1 cellular context compared by ENCODE assay signal in the genomic region with DNA sequence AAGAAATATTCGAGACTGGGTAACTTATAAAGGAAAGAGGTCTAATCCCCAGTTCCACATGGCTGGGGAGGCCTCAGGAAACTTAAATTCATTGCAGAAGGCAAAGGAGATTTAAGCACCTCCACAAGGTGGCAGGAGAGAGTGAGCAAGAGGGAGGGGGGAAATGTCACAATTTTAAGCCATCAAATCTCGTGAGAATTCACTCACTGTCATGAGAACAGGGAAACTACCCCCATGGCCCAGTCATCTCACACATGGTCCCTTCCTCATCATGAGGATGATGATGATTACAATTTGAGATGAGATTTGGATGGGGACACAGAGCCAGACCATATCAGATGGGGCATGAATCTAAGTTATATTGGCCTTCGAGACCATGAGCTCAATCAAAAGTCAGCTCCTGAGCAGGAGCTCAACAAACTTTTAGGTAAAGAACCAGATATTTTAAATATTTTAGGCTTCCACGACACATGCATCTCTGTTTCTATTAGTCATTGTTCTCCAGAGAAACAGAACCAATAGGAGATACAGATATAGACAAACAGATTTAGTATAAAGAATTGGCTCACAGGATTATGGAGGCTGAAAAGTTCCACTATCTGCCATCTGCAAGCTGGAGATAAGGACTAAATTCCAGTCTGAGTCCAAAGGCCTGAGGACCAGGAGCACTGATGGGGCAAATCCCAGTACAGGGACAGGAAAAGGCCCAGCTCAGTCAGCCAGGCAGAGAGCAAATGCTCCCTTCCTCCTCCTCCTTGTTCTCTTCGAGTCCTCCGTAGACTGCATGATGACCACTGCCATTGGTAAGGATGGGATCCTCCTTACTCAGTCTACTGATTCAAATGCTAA.
TF ChIP-seq lines count a peak whose summit lies in the region.

No MANE protein-coding gene starts in this region.

TF ChIP-seq in GM23338, 12 proteins besides CTCF, POLR2A, EP300 and RAD21 (continued from another document):
- TF ChIP-seq, protein P1, sequence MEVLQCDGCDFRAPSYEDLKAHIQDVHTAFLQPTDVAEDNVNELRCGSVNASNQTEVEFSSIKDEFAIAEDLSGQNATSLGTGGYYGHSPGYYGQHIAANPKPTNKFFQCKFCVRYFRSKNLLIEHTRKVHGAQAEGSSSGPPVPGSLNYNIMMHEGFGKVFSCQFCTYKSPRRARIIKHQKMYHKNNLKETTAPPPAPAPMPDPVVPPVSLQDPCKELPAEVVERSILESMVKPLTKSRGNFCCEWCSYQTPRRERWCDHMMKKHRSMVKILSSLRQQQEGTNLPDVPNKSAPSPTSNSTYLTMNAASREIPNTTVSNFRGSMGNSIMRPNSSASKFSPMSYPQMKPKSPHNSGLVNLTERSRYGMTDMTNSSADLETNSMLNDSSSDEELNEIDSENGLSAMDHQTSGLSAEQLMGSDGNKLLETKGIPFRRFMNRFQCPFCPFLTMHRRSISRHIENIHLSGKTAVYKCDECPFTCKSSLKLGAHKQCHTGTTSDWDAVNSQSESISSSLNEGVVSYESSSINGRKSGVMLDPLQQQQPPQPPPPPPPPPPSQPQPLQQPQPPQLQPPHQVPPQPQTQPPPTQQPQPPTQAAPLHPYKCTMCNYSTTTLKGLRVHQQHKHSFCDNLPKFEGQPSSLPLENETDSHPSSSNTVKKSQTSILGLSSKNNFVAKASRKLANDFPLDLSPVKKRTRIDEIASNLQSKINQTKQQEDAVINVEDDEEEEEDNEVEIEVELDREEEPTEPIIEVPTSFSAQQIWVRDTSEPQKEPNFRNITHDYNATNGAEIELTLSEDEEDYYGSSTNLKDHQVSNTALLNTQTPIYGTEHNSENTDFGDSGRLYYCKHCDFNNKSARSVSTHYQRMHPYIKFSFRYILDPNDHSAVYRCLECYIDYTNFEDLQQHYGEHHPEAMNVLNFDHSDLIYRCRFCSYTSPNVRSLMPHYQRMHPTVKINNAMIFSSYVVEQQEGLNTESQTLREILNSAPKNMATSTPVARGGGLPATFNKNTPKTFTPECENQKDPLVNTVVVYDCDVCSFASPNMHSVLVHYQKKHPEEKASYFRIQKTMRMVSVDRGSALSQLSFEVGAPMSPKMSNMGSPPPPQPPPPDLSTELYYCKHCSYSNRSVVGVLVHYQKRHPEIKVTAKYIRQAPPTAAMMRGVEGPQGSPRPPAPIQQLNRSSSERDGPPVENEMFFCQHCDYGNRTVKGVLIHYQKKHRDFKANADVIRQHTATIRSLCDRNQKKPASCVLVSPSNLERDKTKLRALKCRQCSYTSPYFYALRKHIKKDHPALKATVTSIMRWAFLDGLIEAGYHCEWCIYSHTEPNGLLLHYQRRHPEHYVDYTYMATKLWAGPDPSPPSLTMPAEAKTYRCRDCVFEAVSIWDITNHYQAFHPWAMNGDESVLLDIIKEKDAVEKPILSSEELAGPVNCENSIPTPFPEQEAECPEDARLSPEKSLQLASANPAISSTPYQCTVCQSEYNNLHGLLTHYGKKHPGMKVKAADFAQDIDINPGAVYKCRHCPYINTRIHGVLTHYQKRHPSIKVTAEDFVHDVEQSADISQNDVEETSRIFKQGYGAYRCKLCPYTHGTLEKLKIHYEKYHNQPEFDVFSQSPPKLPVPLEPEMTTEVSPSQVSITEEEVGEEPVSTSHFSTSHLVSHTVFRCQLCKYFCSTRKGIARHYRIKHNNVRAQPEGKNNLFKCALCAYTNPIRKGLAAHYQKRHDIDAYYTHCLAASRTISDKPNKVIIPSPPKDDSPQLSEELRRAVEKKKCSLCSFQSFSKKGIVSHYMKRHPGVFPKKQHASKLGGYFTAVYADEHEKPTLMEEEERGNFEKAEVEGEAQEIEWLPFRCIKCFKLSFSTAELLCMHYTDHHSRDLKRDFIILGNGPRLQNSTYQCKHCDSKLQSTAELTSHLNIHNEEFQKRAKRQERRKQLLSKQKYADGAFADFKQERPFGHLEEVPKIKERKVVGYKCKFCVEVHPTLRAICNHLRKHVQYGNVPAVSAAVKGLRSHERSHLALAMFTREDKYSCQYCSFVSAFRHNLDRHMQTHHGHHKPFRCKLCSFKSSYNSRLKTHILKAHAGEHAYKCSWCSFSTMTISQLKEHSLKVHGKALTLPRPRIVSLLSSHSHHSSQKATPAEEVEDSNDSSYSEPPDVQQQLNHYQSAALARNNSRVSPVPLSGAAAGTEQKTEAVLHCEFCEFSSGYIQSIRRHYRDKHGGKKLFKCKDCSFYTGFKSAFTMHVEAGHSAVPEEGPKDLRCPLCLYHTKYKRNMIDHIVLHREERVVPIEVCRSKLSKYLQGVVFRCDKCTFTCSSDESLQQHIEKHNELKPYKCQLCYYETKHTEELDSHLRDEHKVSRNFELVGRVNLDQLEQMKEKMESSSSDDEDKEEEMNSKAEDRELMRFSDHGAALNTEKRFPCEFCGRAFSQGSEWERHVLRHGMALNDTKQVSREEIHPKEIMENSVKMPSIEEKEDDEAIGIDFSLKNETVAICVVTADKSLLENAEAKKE (CRISPR knock-in tag; IDR thresholded peaks at IDR 0.05), result no peak
